ENCODE assay signal across 18 cellular contexts in the genomic region with DNA sequence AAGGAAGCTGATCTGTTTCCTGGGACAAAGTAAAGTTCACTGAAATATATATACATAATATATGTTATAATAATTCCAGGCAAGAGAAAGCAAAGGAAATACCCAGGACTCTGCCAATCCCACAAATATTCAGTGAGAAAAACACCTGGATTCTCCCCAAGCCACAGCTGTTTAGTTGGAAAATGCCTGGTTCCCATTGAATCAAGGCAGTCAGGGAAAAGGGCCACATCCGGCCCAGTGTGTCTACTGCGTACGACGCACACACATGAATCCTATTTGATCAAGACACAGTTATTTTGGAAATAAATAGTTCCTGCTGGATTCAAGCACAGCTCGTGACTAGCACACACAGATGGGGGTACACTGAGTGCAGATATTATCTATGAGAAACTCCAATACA. TPM values are rescaled to one million over a fixed set of nuclear protein-coding genes. Genes with fewer than 3 reads are reported as not detected.
DNase-seq lines count a peak whose midpoint lies in the region; TF ChIP-seq lines count a peak whose summit lies in the region.
"Had no signal": no experiment of that assay in that cellular context is flagged by ENCODE, and none has a peak within 500 bp of the region (broad histone marks: within the 10 kb centered on the region; RNA-seq: fewer than 3 reads in every experiment).

No MANE protein-coding gene starts in this region.

- DNase-seq in A172 (ENCODE audit: low spot score) (peak; percentile 8), HT1080 (ENCODE audit: low read depth) (peak; percentile 29), mammary epithelial cell (peak; percentile 30), fibroblast of peridontal ligament (ENCODE audit: extremely low read depth) (peak; percentile 1), spleen (no peak), nephron progenitor cell (no peak)
- DNase-seq in stimulated activated CD4-positive, alpha-beta T cell treated with anti-CD3 and anti-CD28 coated beads, Interleukin-2, amount 100 ng/mL, for 24 hours = no peak
- DNase-seq: 8988T; BE2C; CD4-positive, alpha-beta memory T cell; COR-L47; DMS153; DMS79 treated with DMSO at 0.1 percent for 48 hours; GDM1; H7; IMR-90; KBM-7 had no signal

- CTCF ChIA-PET in mammary epithelial cell (lab: Charles Lee; ENCODE audit: low non-redundant PET) = no interaction called here

- intact Hi-C loops in mammary epithelial cell (cut with micrococcal nuclease) (no loop called here), spleen (cut with DNase I; ENCODE audit: low total_unique reads) (no loop called here)

- 15% methylated on average over 5 of the region's 5 CpGs for WGBS in mammary epithelial cell (ENCODE audit: low coverage, missing lambda C conversion rate)
- 85 to 95% (median 89%) methylated on average over 5 of the region's 5 CpGs for WGBS in spleen, 5 donors

- H3K4me3 Mint-ChIP-seq in nephron progenitor cell = no peak overlapping the region
- H3K4me3 Mint-ChIP-seq: CD4-positive, alpha-beta memory T cell had no signal

- H3K36me3 Mint-ChIP-seq in nephron progenitor cell (ENCODE audit: low read depth) = no peaks in the 10 kb centered on the region
- H3K36me3 Mint-ChIP-seq: CD4-positive, alpha-beta memory T cell had no signal

- H3K9ac ChIP-seq in mammary epithelial cell (ENCODE audit: insufficient read depth, low read length) = no peak overlapping the region

- no peaks in the 10 kb centered on the region for H3K9me3 Mint-ChIP-seq in nephron progenitor cell

- H3K4me3 ChIP-seq in mammary epithelial cell (replicated peaks in 1 of 3; ENCODE audit: insufficient read depth in 1 of 3, low read depth in 2 of 3, low read length in 3 of 3) = no peak overlapping the region
- H3K4me3 ChIP-seq in spleen = no peak overlapping the region

- H3K4me1 ChIP-seq in mammary epithelial cell (ENCODE audit: insufficient read depth, low read length) (no peaks in the 10 kb centered on the region), spleen (peaks cover 0 to under 1% (median 0%) of the 10 kb centered on the region in 6 donors)
- H3K4me1 ChIP-seq: BE2C had no signal

- no peaks in the 10 kb centered on the region for H3K4me1 Mint-ChIP-seq in nephron progenitor cell
- H3K4me1 Mint-ChIP-seq: CD4-positive, alpha-beta memory T cell had no signal

- no peaks in the 10 kb centered on the region for H3K79me2 ChIP-seq in mammary epithelial cell (ENCODE audit: insufficient read depth, low read length)

- peaks cover 43% of the 10 kb centered on the region for H3K27me3 Mint-ChIP-seq in nephron progenitor cell (ENCODE audit: low read depth, poor library complexity)

- BruUV-seq in mammary epithelial cell (replicated peaks; lab: Mats Ljungman, UMichigan) = no TSS peak

- H3K36me3 ChIP-seq in mammary epithelial cell (ENCODE audit: insufficient read depth, low read length) (no peaks in the 10 kb centered on the region), spleen (no peaks in the 10 kb centered on the region)
- H3K36me3 ChIP-seq: BE2C had no signal

- H4K20me1 ChIP-seq in mammary epithelial cell (ENCODE audit: insufficient read depth, low read length) = no peaks in the 10 kb centered on the region

- H3K27ac Mint-ChIP-seq in nephron progenitor cell = no peak overlapping the region
- H3K27ac Mint-ChIP-seq: CD4-positive, alpha-beta memory T cell had no signal

- dilution Hi-C loops in mammary epithelial cell (cut with HindIII; ENCODE audit: low sequenced_read_pairs) = no loop called here

- H3K27ac ChIP-seq in mammary epithelial cell (ENCODE audit: insufficient read depth, low read depth, low read length) = no peak overlapping the region
- no peak overlapping the region for H3K27ac ChIP-seq in spleen
- H3K27ac ChIP-seq: C4-2B had no signal

- H3K9me3 ChIP-seq in mammary epithelial cell (replicated peaks; ENCODE audit: insufficient read depth, low read length) = no peaks in the 10 kb centered on the region
- H3K9me3 ChIP-seq in spleen = no peaks in the 10 kb centered on the region
- H3K9me3 ChIP-seq: BE2C had no signal

- TF ChIP-seq POLR2A in spleen (IDR thresholded peaks at IDR 0.05) = no peak

- peak overlapping the region; percentile 23 for H2AFZ ChIP-seq in mammary epithelial cell (ENCODE audit: low read depth, low read length)

- H3K4me2 ChIP-seq in mammary epithelial cell (ENCODE audit: insufficient read depth, low read depth, low read length) = no peak overlapping the region

- in situ Hi-C loops in mammary epithelial cell (cut with MboI; ENCODE audit: low sequenced_read_pairs in 2 of 2) = no loop called here

- H3K27me3 ChIP-seq in mammary epithelial cell (ENCODE audit: insufficient read depth, low read length) (no peaks in the 10 kb centered on the region), spleen (replicated peaks in 1 of 7) (peaks cover 0 to 46% (median 10%) of the 10 kb centered on the region in 7 donors)

- TF ChIP-seq CTCF in mammary epithelial cell (conservative IDR thresholded peaks at IDR 0.05 in 1 of 2, IDR thresholded peaks at IDR 0.05 in 1 of 2; ENCODE audit: extremely low read depth in 1 of 2, insufficient read depth in 1 of 2, low read depth in 1 of 2, low read length in 2 of 2) (no peak), spleen (IDR thresholded peaks at IDR 0.05 in 8 of 11, conservative IDR thresholded peaks at IDR 0.05 in 3 of 11) (no peak), nephron progenitor cell (IDR thresholded peaks at IDR 0.05) (no peak)

RNA-seq across cellular contexts. Expression of gene DCHS2, which starts 6.3 kb away (rescaled TPM):
- total RNA-seq in A172 (2014; rRNA removed; shearing (Covaris generic)) = not detected in 2 replicates
- total RNA-seq in HT1080 (2014; rRNA removed; shearing (Covaris generic)) = not detected in 2 replicates
- polyA plus RNA-seq in HT1080 (2015; cell fraction: cytosol; rRNA removed) = under 0.01 and 0.38 TPM in 2 replicates
- polyA plus RNA-seq in HT1080 (2015; cell fraction: nucleus; rRNA removed) = 0.59 and 0.95 TPM in 2 replicates
- total RNA-seq in mammary epithelial cell = under 1 TPM in 1 of 2 donors, not detected in 1; 0.17 TPM
- polyA plus RNA-seq in mammary epithelial cell = 0.14 TPM
- not detected for polyA minus RNA-seq in mammary epithelial cell
- total RNA-seq in spleen = under 1 TPM in 6 of 7 donors, not detected in 1; under 0.01 to 0.55 (median 0.21) TPM
- polyA plus RNA-seq in spleen = under 1 TPM; under 0.01 to 0.02 (median under 0.01) TPM
- total RNA-seq: IMR-90 had no signal
- polyA plus RNA-seq: IMR-90 had no signal

RNA-seq across cellular contexts. Expression of gene PLRG1, which starts 52.3 kb away (rescaled TPM):
- total RNA-seq in A172 (2014; rRNA removed; shearing (Covaris generic)) = 71.5 and 71.6 TPM in 2 replicates
- total RNA-seq in HT1080 (2014; rRNA removed; shearing (Covaris generic)) = 105 and 151 TPM in 2 replicates
- 89.5 and 121 TPM in 2 replicates for polyA plus RNA-seq in HT1080 (2015; cell fraction: cytosol; rRNA removed)
- 284 and 298 TPM in 2 replicates for polyA plus RNA-seq in HT1080 (2015; cell fraction: nucleus; rRNA removed)
- total RNA-seq in mammary epithelial cell (100 to 1,000 TPM; 112 to 124 TPM), spleen (10 to 100 TPM; 38.6 to 66.2 (median 58.7) TPM)
- polyA plus RNA-seq in mammary epithelial cell (94.5 TPM), spleen (10 to 100 TPM; 37.8 to 44.2 (median 44.0) TPM)
- polyA minus RNA-seq in mammary epithelial cell = 93.4 TPM

Comparison
In these comparisons a context has a peak if more than half of its experiments do, and no peak if none do; other contexts are left out.
1. DNase-seq: peak in A172 (single experiment), HT1080 (single experiment), mammary epithelial cell (single experiment) and fibroblast of peridontal ligament (single experiment); none in spleen (single experiment), nephron progenitor cell (single experiment) and stimulated activated CD4-positive, alpha-beta T cell treated with anti-CD3 and anti-CD28 coated beads, Interleukin-2, amount 100 ng/mL, for 24 hours (0 of 2).